1 cellular context compared by ENCODE assay signal in genomic region chr4:98674404-98675173, GRCh38.
TF ChIP-seq lines count a peak whose summit lies in the region.

No MANE protein-coding gene starts in this region.

TF ChIP-seq in K562, 482 proteins besides CTCF, POLR2A, EP300 and RAD21:
- TF ChIP-seq SFPQ (IDR thresholded peaks at IDR 0.05; ENCODE audit: low read depth, low read length) (no peak), CBFA2T3 (IDR thresholded peaks at IDR 0.05) (peak; percentile 46), HDAC1 (IDR thresholded peaks at IDR 0.05) (0 out of 4 replicates have a peak, but pooled peaks of 1 of the 2 experiments have one; percentile 17), DPF2 (IDR thresholded peaks at IDR 0.05) (0 out of 2 replicates have a peak, but pooled peaks have one; percentile 14), RBM25 (IDR thresholded peaks at IDR 0.05; ENCODE audit: low read depth, low read length, severe bottlenecking) (peak; percentile 64), MCM3 (IDR thresholded peaks at IDR 0.05) (0 out of 2 replicates have a peak, but pooled peaks have one; percentile 46), SPI1 (IDR thresholded peaks at IDR 0.05; ENCODE audit: borderline replicate concordance, low read depth, low read length) (no peak), POLR3G (IDR thresholded peaks at IDR 0.05; ENCODE audit: extremely low read depth, insufficient read length, insufficient replicate concordance) (no peak), KDM1A (IDR thresholded peaks at IDR 0.05) (peak; percentile 39 to 46; a peak in 3 of 4 replicates), CEBPB (tag; IDR thresholded peaks at IDR 0.05) (peak; percentile 61), CREB1 (IDR thresholded peaks at IDR 0.05) (no peak), CREB1 (CRISPR knock-in tag; IDR thresholded peaks at IDR 0.05) (no peak), FOSL1 (tag; conservative IDR thresholded peaks at IDR 0.05) (0 out of 2 replicates have a peak, but pooled peaks have one; percentile 14), SMAD4 (CRISPR knock-in tag; conservative IDR thresholded peaks at IDR 0.05) (0 out of 2 replicates have a peak, but pooled peaks have one; percentile 21), CEBPG (CRISPR knock-in tag; IDR thresholded peaks at IDR 0.05) (no peak), CEBPG (tag; conservative IDR thresholded peaks at IDR 0.05 in 1 of 2, IDR thresholded peaks at IDR 0.05 in 1 of 2) (peak; percentile 24 to 52; a peak in 2 of 4 replicates), ETV6 (IDR thresholded peaks at IDR 0.05; ENCODE audit: borderline replicate concordance in 1 of 2, low read depth in 2 of 2, low read length in 1 of 2) (no peak), ETV6 (CRISPR knock-in tag; IDR thresholded peaks at IDR 0.05; ENCODE audit: borderline replicate concordance) (no peak), ZNF57 (CRISPR knock-in tag; IDR thresholded peaks at IDR 0.05) (no peak), ARID1B (IDR thresholded peaks at IDR 0.05) (peak; percentile 48; the same call in 1 of the 2 replicates), BCOR (IDR thresholded peaks at IDR 0.05) (peak; percentile 88), FOXA3 (CRISPR knock-in tag; conservative IDR thresholded peaks at IDR 0.05 in 1 of 2, IDR thresholded peaks at IDR 0.05 in 1 of 2) (peak in 1 of 2 experiments; percentile 44; a peak in 1 of 4 replicates), MXD1 (CRISPR knock-in tag; IDR thresholded peaks at IDR 0.05; ENCODE audit: borderline replicate concordance, poor library complexity, severe bottlenecking) (no peak), RBBP5 (IDR thresholded peaks at IDR 0.05; ENCODE audit: borderline replicate concordance, insufficient read depth, low read length, poor library complexity, severe bottlenecking) (no peak), ZNF444 (CRISPR knock-in tag; IDR thresholded peaks at IDR 0.05) (no peak), CAMTA2 (CRISPR knock-in tag; conservative IDR thresholded peaks at IDR 0.05) (no peak), ADNP (tag; IDR thresholded peaks at IDR 0.05) (peak; percentile 80), TAF9B (IDR thresholded peaks at IDR 0.05; ENCODE audit: partially characterized antibody) (no peak)
